ENCODE assay signal across 1 cellular context in the genomic region with DNA sequence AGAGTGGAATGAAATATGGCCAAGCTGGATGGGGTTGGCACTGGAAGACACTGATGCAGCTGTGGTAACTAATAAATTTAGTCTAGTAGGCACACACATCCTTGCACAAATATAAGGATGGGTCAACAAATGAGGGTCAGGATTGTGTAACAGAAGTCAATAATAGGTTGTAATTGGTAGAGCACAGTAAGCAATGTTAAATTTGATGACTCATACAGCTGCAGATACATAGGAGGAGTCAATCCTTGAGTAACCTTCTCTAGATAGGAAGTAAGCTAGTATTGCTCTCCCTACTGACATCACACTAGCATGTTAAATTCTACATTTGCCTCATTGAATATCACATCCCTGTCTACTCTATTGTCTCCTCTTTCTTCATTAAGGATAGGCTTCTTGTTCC.
TF ChIP-seq lines count a peak whose summit lies in the region.

No MANE protein-coding gene starts in this region.

TF ChIP-seq in IMR-90, 13 proteins besides CTCF, POLR2A, EP300 and RAD21 (continued from another document):
- TF ChIP-seq, protein P1, sequence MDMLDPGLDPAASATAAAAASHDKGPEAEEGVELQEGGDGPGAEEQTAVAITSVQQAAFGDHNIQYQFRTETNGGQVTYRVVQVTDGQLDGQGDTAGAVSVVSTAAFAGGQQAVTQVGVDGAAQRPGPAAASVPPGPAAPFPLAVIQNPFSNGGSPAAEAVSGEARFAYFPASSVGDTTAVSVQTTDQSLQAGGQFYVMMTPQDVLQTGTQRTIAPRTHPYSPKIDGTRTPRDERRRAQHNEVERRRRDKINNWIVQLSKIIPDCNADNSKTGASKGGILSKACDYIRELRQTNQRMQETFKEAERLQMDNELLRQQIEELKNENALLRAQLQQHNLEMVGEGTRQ (IDR thresholded peaks at IDR 0.05; ENCODE audit: low read depth, low read length), result no peak
- no peak for TF ChIP-seq NFE2L2 (IDR thresholded peaks at IDR 0.05; ENCODE audit: low read depth, low read length)
- TF ChIP-seq MAZ (IDR thresholded peaks at IDR 0.05; ENCODE audit: borderline replicate concordance, low read depth, low read length), result no peak
- no peak for TF ChIP-seq CHD1 (IDR thresholded peaks at IDR 0.05; ENCODE audit: low read depth, low read length)
